1 cellular context compared by ENCODE assay signal in genomic region chr22:23281406-23282088, GRCh38.
TF ChIP-seq lines count a peak whose summit lies in the region.

No MANE protein-coding gene starts in this region.

TF ChIP-seq in WTC11, 78 proteins besides CTCF, POLR2A, EP300 and RAD21 (continued from another document):
- TF ChIP-seq ARID4B (CRISPR knock-in tag; IDR thresholded peaks at IDR 0.05; ENCODE audit: borderline replicate concordance) (peak; percentile 50; the same call in 1 of the 2 replicates), RORB (CRISPR knock-in tag; IDR thresholded peaks at IDR 0.05) (no peak), E2F4 (CRISPR knock-in tag; IDR thresholded peaks at IDR 0.05; ENCODE audit: borderline replicate concordance, low read depth) (no peak)
